ENCODE assay signal across 8 cellular contexts in genomic region chr1:27915082-27915575, GRCh38. TPM values are rescaled to one million over a fixed set of nuclear protein-coding genes. Genes with fewer than 3 reads are reported as not detected.
DNase-seq lines count a peak whose midpoint lies in the region; ATAC-seq and TF ChIP-seq lines count a peak whose summit lies in the region.

No MANE protein-coding gene starts in this region.

- H3K4me3 Mint-ChIP-seq in nephron = peak overlapping the region; percentile 99 to 100 (median 99)

- DNase-seq in AG04449 (ENCODE audit: low read depth, low spot score) (no peak), breast epithelium (ENCODE audit: low spot score in 2 of 2) (no peak), medulla oblongata (ENCODE audit: extremely low spot score) (no peak), NCI-H2081 (lab: John Stamatoyannopoulos, UW) (no peak), HCEC 1CT (no peak)
- no peak for DNase-seq in stimulated activated CD4-positive, alpha-beta T cell treated with anti-CD3 and anti-CD28 coated beads, Interleukin-2, amount 100 ng/mL, for 24 hours

- no peaks in the 10 kb centered on the region for H3K27me3 ChIP-seq in breast epithelium

- H3K27ac Mint-ChIP-seq in nephron = peak overlapping the region; percentile 83 to 96 (median 90)

- H3K9me3 ChIP-seq in breast epithelium = peaks cover 0 to 5% of the 10 kb centered on the region in 2 donors

- H3K4me1 Mint-ChIP-seq in nephron = peaks cover 5% of the 10 kb centered on the region

- no peak for TF ChIP-seq POLR2A in breast epithelium (IDR thresholded peaks at IDR 0.05)

- H3K4me3 ChIP-seq in AG04449 (ENCODE audit: low read depth, low read length) (peak overlapping the region; percentile 43), breast epithelium (peak overlapping the region in 2 of 3 donors; percentile 81 to 88)

- POLR2A ChIA-PET in AG04449 (lab: Yijun Ruan, JAX) = no interaction called here

- peaks cover 25% of the 10 kb centered on the region for H3K27me3 Mint-ChIP-seq in nephron (ENCODE audit: low read depth)

- peaks cover 5% of the 10 kb centered on the region for H3K9me3 Mint-ChIP-seq in nephron

- intact Hi-C loops in breast epithelium (cut with DNase I; ENCODE audit: low total_unique reads) = no loop called here

- peak overlapping the region; percentile 80 to 83 for H3K27ac ChIP-seq in breast epithelium

- peaks cover 10% of the 10 kb centered on the region for H3K36me3 Mint-ChIP-seq in nephron (ENCODE audit: low read depth)

- H3K4me1 ChIP-seq in breast epithelium = no peaks in the 10 kb centered on the region

- ATAC-seq in HG02973 (IDR thresholded peaks at IDR 0.05; ENCODE audit: unreplicated experiment) = peak; percentile 3

- TF ChIP-seq CTCF in AG04449 (IDR thresholded peaks at IDR 0.05; ENCODE audit: insufficient read depth, low read length, missing control alignments) (no peak), breast epithelium (IDR thresholded peaks at IDR 0.05) (no peak), nephron (IDR thresholded peaks at IDR 0.05; ENCODE audit: unreplicated experiment in 3 of 3) (no peak)

- CTCF ChIA-PET in AG04449 (lab: Yijun Ruan, JAX) = no interaction called here

- no peaks in the 10 kb centered on the region for H3K36me3 ChIP-seq in breast epithelium

RNA-seq across cellular contexts. Expression of gene RPA2, which starts 0.8 kb away (rescaled TPM):
- total RNA-seq in breast epithelium = 10 to 100 TPM; 35.8 to 42.3 (median 39.0) TPM

RNA-seq across cellular contexts. Expression of gene SMPDL3B, which starts 19.7 kb away (rescaled TPM):
- total RNA-seq in breast epithelium = 10 to 100 TPM in 2 of 3 donors, not detected in 1; 13.8 to 14.9 TPM

RNA-seq across cellular contexts. Expression of gene THEMIS2, which starts 42.8 kb away (rescaled TPM):
- total RNA-seq in breast epithelium = 10 to 100 TPM; 22.0 to 52.0 (median 25.6) TPM

RNA-seq across cellular contexts. Expression of gene XKR8, which starts 44.6 kb away (rescaled TPM):
- 1 to 10 TPM; 4.2 to 6.9 (median 5.6) TPM for total RNA-seq in breast epithelium
